Comparison of ENCODE assay signal across 8 cellular contexts in the genomic region with DNA sequence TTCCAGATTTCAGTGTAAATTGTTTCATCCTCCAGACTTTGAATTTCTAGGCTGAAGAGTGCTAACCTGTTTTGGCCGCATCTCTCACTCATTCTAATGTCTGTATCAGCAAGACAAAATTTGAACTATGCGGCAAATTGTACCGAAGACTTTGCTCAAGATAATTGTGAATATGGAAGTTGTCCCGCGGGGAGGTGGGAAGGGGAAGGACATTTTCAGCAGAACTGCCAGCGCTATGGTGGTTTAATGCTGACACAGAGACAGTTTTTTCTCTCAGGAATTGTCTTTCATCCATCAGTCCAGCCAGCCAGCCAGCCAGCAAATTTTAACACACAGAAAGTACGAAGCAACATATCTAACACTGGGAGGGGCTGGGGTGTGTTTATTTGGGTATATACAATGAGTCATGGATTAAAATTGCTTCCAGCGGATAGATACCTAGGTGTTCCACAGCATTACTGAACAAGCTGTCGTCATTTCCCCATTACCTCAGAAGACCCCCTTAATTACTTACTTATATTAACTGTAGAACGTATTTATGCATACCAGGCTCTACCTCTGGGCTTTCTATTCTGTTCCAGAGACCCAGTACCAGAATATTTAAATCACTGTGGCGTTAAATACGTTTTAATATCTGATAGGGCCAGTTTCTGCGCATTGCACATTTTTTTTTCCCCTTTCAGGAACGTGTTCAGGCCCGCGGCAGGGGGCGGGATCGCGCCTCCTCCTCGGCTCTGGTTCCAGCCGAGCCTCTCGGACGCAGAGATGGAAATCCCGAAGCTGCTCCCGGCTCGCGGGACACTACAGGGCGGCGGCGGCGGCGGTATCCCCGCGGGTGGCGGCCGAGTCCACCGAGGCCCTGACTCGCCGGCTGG.
DNase-seq lines count a peak whose midpoint lies in the region; ATAC-seq and TF ChIP-seq lines count a peak whose summit lies in the region.
"Not testable (repeated sequence)": the region's sequence is repeated elsewhere in the genome, so short reads cannot be mapped to it uniquely, and the experiment has no call there.

A gene (plus strand): TSS at position 728 of the 875 bp plus-strand sequence. CDS start 38 bp downstream, at position 766.

- peak within 1 kb of the TSS; percentile 62 for H3K4me2 ChIP-seq in OCI-LY1 (ENCODE audit: low read length)

- DNase-seq in EL: peak; percentile 40
- DNase-seq in fibroblast of peridontal ligament (ENCODE audit: extremely low read depth): peak; percentile 49

- not testable (repeated sequence) for H3K27me3 ChIP-seq in OCI-LY1 (ENCODE audit: insufficient read depth, low read length); mucosa of rectum (ENCODE audit: control insufficient read depth in 2 of 2, insufficient read depth in 2 of 2, low read length in 2 of 2); subcutaneous abdominal adipose tissue (ENCODE audit: control insufficient read depth in 5 of 5, insufficient read depth in 4 of 5, low read length in 5 of 5)

- H3K4me1 Mint-ChIP-seq in activated naive CD8-positive, alpha-beta T cell (ENCODE audit: low read depth): peaks cover 38% of the 10 kb centered on the region

- not testable (repeated sequence) for H3K9me3 Mint-ChIP-seq in activated naive CD8-positive, alpha-beta T cell (ENCODE audit: low read depth)

- peaks cover 40% of the 10 kb centered on the region for H3K4me1 ChIP-seq in OCI-LY1 (ENCODE audit: insufficient read depth, low read length, severe bottlenecking)
- peaks cover 0 to 11% of the 10 kb centered on the region in 2 donors for H3K4me1 ChIP-seq in mucosa of rectum (ENCODE audit: control insufficient read depth in 2 of 2, insufficient read depth in 2 of 2, low read length in 2 of 2)
- peaks cover 4 to 30% (median 23%) of the 10 kb centered on the region in 5 donors for H3K4me1 ChIP-seq in subcutaneous abdominal adipose tissue (ENCODE audit: control insufficient read depth in 5 of 5, insufficient read depth in 5 of 5, low read length in 5 of 5)

- not testable (repeated sequence) for H3K27ac ChIP-seq in OCI-LY1 (ENCODE audit: low read depth, low read length, poor library complexity, severe bottlenecking)
- H3K27ac ChIP-seq in mucosa of rectum (ENCODE audit: low read depth in 2 of 2, low read length in 2 of 2) (peak within 1 kb of the TSS; percentile 83 to 85), subcutaneous abdominal adipose tissue (ENCODE audit: low read depth, low read length) (peak within 1 kb of the TSS; percentile 80)

- H3K4me3 ChIP-seq in OCI-LY1 (ENCODE audit: low read depth, low read length, poor library complexity, severe bottlenecking): peak within 1 kb of the TSS; percentile 66
- H3K4me3 ChIP-seq in mucosa of rectum (ENCODE audit: low read length in 2 of 2): peak within 1 kb of the TSS; percentile 60 to 66
- H3K4me3 ChIP-seq in subcutaneous abdominal adipose tissue (ENCODE audit: low read depth in 1 of 5, low read length in 5 of 5): peak within 1 kb of the TSS; percentile 55 to 65 (median 58)

- H3K27ac Mint-ChIP-seq in activated naive CD8-positive, alpha-beta T cell: peak within 1 kb of the TSS; percentile 93

- H3K4me3 Mint-ChIP-seq in activated naive CD8-positive, alpha-beta T cell: peak within 1 kb of the TSS; percentile 90

- not testable (repeated sequence) for H3K36me3 ChIP-seq in OCI-LY1 (ENCODE audit: insufficient read depth, low read length); mucosa of rectum (ENCODE audit: control insufficient read depth in 2 of 2, insufficient read depth in 2 of 2, low read length in 2 of 2); subcutaneous abdominal adipose tissue (ENCODE audit: control insufficient read depth in 5 of 5, insufficient read depth in 5 of 5, low read length in 5 of 5)

- H3K9ac ChIP-seq in OCI-LY1 (ENCODE audit: low read length): peak within 1 kb of the TSS; percentile 63
- H3K9ac ChIP-seq in mucosa of rectum (ENCODE audit: low read depth in 1 of 2, low read length in 2 of 2): peak within 1 kb of the TSS; percentile 58 to 62
- peak within 1 kb of the TSS in 4 of 5 donors; percentile 20 to 72 (median 57) for H3K9ac ChIP-seq in subcutaneous abdominal adipose tissue (ENCODE audit: low read length in 5 of 5)

- H3K36me3 Mint-ChIP-seq in activated naive CD8-positive, alpha-beta T cell: not testable (repeated sequence)

- H3K27me3 Mint-ChIP-seq in activated naive CD8-positive, alpha-beta T cell: not testable (repeated sequence)

- H3K79me2 ChIP-seq in OCI-LY1 (ENCODE audit: insufficient read depth, low read length): peaks cover 14% of the 10 kb centered on the region; the same call in 1 of the 2 replicates

- not testable (repeated sequence) for H2AFZ ChIP-seq in OCI-LY1 (ENCODE audit: low read length)

- not testable (repeated sequence) for TF ChIP-seq CTCF in OCI-LY1 (IDR thresholded peaks at IDR 0.05; ENCODE audit: low read length)

- not testable (repeated sequence) for H4K20me1 ChIP-seq in OCI-LY1 (ENCODE audit: insufficient read depth, low read length)

- not testable (repeated sequence) for H3K9me3 ChIP-seq in OCI-LY1 (ENCODE audit: low read length); mucosa of rectum (ENCODE audit: control insufficient read depth in 2 of 2, low read length in 2 of 2); subcutaneous abdominal adipose tissue (ENCODE audit: control insufficient read depth in 5 of 5, low read length in 5 of 5)

- ATAC-seq in GM21529 (IDR thresholded peaks at IDR 0.05; ENCODE audit: unreplicated experiment) (peak; percentile 44), HG03442 (IDR thresholded peaks at IDR 0.05; ENCODE audit: unreplicated experiment) (peak; percentile 48)

- H3F3A ChIP-seq in OCI-LY1 (ENCODE audit: insufficient read depth, low read length): not testable (repeated sequence)

- H3K9me2 ChIP-seq in OCI-LY1 (ENCODE audit: low read depth, low read length): not testable (repeated sequence)
